ENCODE assay signal across 20 cellular contexts in the genomic region with DNA sequence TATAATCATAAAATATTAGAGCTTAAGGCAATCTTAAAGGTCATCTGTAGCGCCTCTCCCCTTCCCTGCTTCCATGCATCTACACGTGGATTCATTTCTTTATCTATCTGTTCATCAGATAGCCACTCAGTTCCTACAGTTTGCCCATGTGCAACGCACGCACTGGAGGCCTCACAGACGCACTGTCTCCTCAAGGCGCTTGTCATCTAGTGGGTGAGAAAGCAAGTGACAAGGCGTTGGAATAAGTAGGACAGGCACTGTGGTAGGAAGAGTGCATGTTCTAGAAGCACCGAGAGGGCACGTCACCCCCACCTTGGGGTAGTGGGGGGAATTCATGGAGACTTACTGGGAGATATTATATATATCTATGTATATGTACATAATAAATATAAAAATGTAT. TPM values are rescaled to one million over a fixed set of nuclear protein-coding genes. Genes with fewer than 3 reads are reported as not detected.
DNase-seq lines count a peak whose midpoint lies in the region; ATAC-seq and TF ChIP-seq lines count a peak whose summit lies in the region.
"Had no signal": no experiment of that assay in that cellular context is flagged by ENCODE, and none has a peak within 500 bp of the region (broad histone marks: within the 10 kb centered on the region; RNA-seq: fewer than 3 reads in every experiment).

No MANE protein-coding gene starts in this region.

- intact Hi-C loops in HCT116 (cut with micrococcal nuclease) (no loop called here), thyroid gland (cut with DNase I) (no loop called here)

- RAD21 ChIA-PET in HCT116 (lab: Charles Lee; ENCODE audit: low non-redundant PET in 1 of 2, low total read pairs in 2 of 2, uncharacterized antibody in 2 of 2, unreplicated experiment in 2 of 2) = no interaction called here

- TF ChIP-seq CTCF in HCT116 (IDR thresholded peaks at IDR 0.05 in 2 of 3, conservative IDR thresholded peaks at IDR 0.05 in 1 of 3; ENCODE audit: borderline replicate concordance in 1 of 3, insufficient read depth in 1 of 3, low read depth in 2 of 3, low read length in 2 of 3) = no peak
- no peak for TF ChIP-seq CTCF in thyroid gland (IDR thresholded peaks at IDR 0.05)

- no peaks in the 10 kb centered on the region for H3K9me3 Mint-ChIP-seq in activated T-helper 17 cell treated with anti-CD3 and anti-CD28 coated beads, Interleukin-2, amount 50 U/mL, for 72 hours
- H3K9me3 Mint-ChIP-seq: memory B cell, nephron had no signal

- no peak overlapping the region; the same call in 1 of the 2 replicates for H3K4me2 ChIP-seq in HCT116 (ENCODE audit: low read length)
- H3K4me2 ChIP-seq: BLaER1 treated with 17β-estradiol and CSF1 and Interleukin-3, amounts not matched to agents 10 nM and 100 nM had no signal

- no peak overlapping the region for H3K4me3 Mint-ChIP-seq in activated T-helper 17 cell treated with anti-CD3 and anti-CD28 coated beads, Interleukin-2, amount 50 U/mL, for 72 hours
- H3K4me3 Mint-ChIP-seq: activated CD8-positive, alpha-beta memory T cell treated with anti-CD3 and anti-CD28 coated beads, Interleukin-2, amount 10 ng/mL, durations not matched to agents 7 days and 5 days; memory B cell; nephron had no signal

- H3K27ac Mint-ChIP-seq in activated T-helper 17 cell treated with anti-CD3 and anti-CD28 coated beads, Interleukin-2, amount 50 U/mL, for 72 hours = peak overlapping the region; percentile 29
- H3K27ac Mint-ChIP-seq: activated CD8-positive, alpha-beta memory T cell treated with anti-CD3 and anti-CD28 coated beads, Interleukin-2, amount 10 ng/mL, durations not matched to agents 7 days and 5 days; memory B cell; nephron had no signal

- no peaks in the 10 kb centered on the region for H4K20me1 ChIP-seq in HCT116 (ENCODE audit: insufficient read depth)
- H4K20me1 ChIP-seq: BLaER1 treated with 17β-estradiol and CSF1 and Interleukin-3, amounts not matched to agents 10 nM and 100 nM had no signal

- no peak for DNase-seq in HCT116 (ENCODE audit: low read depth, low spot score)
- DNase-seq in mesenteric fat pad (ENCODE audit: low spot score) = peak; percentile 43
- no peak for DNase-seq in thyroid gland
- DNase-seq: activated CD8-positive, alpha-beta memory T cell treated with anti-CD3 and anti-CD28 coated beads, Interleukin-2, amount 10 ng/mL, durations not matched to agents 7 days and 5 days; activated gamma-delta T cell treated with Interleukin-2 at 50 U/mL for 16 hours; dermis blood vessel endothelial cell; DMS 273 treated with DMSO at 0.1 percent for 48 hours; MV-4-11; NCI-H2029 had no signal

- BruUV-seq in HCT116 (replicated peaks; lab: Mats Ljungman, UMichigan) = no TSS peak

- H3K9me3 ChIP-seq in HCT116 (ENCODE audit: control insufficient read depth in 1 of 2, insufficient read depth in 1 of 2, low read depth in 1 of 2, low read length in 2 of 2) = no peaks in the 10 kb centered on the region
- H3K9me3 ChIP-seq in stomach smooth muscle (ENCODE audit: control insufficient read depth in 2 of 2, low read length in 2 of 2) = no peaks in the 10 kb centered on the region
- no peaks in the 10 kb centered on the region for H3K9me3 ChIP-seq in thyroid gland
- H3K9me3 ChIP-seq: BLaER1 treated with 17β-estradiol and CSF1 and Interleukin-3, amounts not matched to agents 10 nM and 100 nM; SJSA1 had no signal

- no peaks in the 10 kb centered on the region for H3K9me2 ChIP-seq in HCT116 (ENCODE audit: insufficient read depth)

- H3K4me1 ChIP-seq in HCT116 (ENCODE audit: control insufficient read depth in 1 of 2, insufficient read depth in 2 of 2, low read length in 2 of 2) (peaks cover 0 to 8% of the 10 kb centered on the region in 2 experiments; a peak in 1 of 4 replicates), stomach smooth muscle (ENCODE audit: control insufficient read depth, insufficient read depth, low read length) (peaks cover 38% of the 10 kb centered on the region), thyroid gland (peaks cover 0 to 7% of the 10 kb centered on the region in 2 donors)

- ATAC-seq in HCT116 (no peak), GM19463 (IDR thresholded peaks at IDR 0.05; ENCODE audit: unreplicated experiment) (no peak), HG02642 (IDR thresholded peaks at IDR 0.05; ENCODE audit: poor library complexity, unreplicated experiment) (no peak)
- no peak for ATAC-seq in activated T-helper 17 cell treated with anti-CD3 and anti-CD28 coated beads, Interleukin-2, amount 50 U/mL, for 72 hours (replicated peaks)
- ATAC-seq: activated CD4-positive, CD25-positive, alpha-beta regulatory T cell treated with anti-CD3 and anti-CD28 coated beads, Interleukin-2, amount 50 U/mL, for 24 hours; activated CD8-positive, alpha-beta memory T cell treated with anti-CD3 and anti-CD28 coated beads, Interleukin-2, amount 10 ng/mL, durations not matched to agents 7 days and 5 days; K562 had no signal

- no peaks in the 10 kb centered on the region for H3K36me3 Mint-ChIP-seq in activated T-helper 17 cell treated with anti-CD3 and anti-CD28 coated beads, Interleukin-2, amount 50 U/mL, for 72 hours (ENCODE audit: low read depth)
- H3K36me3 Mint-ChIP-seq: activated CD8-positive, alpha-beta memory T cell treated with anti-CD3 and anti-CD28 coated beads, Interleukin-2, amount 10 ng/mL, durations not matched to agents 7 days and 5 days; memory B cell had no signal

- CTCF ChIA-PET in HCT116 (lab: Charles Lee) = interaction anchor here (0.8 to 1.0 kb wide), 3 partner anchors 50 to 120 kb away, joined by 3 to 4 read pairs (median 4); no protein-coding TSS in a partner anchor

- H3K36me3 ChIP-seq in HCT116 (ENCODE audit: control insufficient read depth in 1 of 2, insufficient read depth in 2 of 2, low read length in 2 of 2) = no peaks in the 10 kb centered on the region
- no peaks in the 10 kb centered on the region for H3K36me3 ChIP-seq in stomach smooth muscle (ENCODE audit: control insufficient read depth in 2 of 2, insufficient read depth in 2 of 2, low read length in 2 of 2)
- no peaks in the 10 kb centered on the region for H3K36me3 ChIP-seq in thyroid gland
- H3K36me3 ChIP-seq: BLaER1 treated with 17β-estradiol and CSF1 and Interleukin-3, amounts not matched to agents 10 nM and 100 nM; SJSA1 had no signal

- H3K27ac ChIP-seq in HCT116 (ENCODE audit: low read depth, low read length) = no peak overlapping the region
- peak overlapping the region; percentile 85 for H3K27ac ChIP-seq in stomach smooth muscle (ENCODE audit: low read length)
- H3K27ac ChIP-seq in thyroid gland = no peak overlapping the region
- H3K27ac ChIP-seq: BLaER1 treated with 17β-estradiol and CSF1 and Interleukin-3, amounts not matched to agents 10 nM and 100 nM; HL-60; SJSA1 had no signal

- peak overlapping the region; percentile 74 for H2AFZ ChIP-seq in HCT116 (ENCODE audit: low read depth, low read length, poor library complexity, severe bottlenecking)

- no peak for TF ChIP-seq POLR2A in HCT116 (IDR thresholded peaks at IDR 0.05; ENCODE audit: borderline replicate concordance, extremely low read depth, insufficient read depth, insufficient read length)
- TF ChIP-seq POLR2A in thyroid gland (IDR thresholded peaks at IDR 0.05) = no peak

- WGBS in thyroid gland, 2 donors = 77 to 85% methylated on average over 9 of the region's 9 CpGs

- peaks cover 4% of the 10 kb centered on the region for H3K4me1 Mint-ChIP-seq in activated T-helper 17 cell treated with anti-CD3 and anti-CD28 coated beads, Interleukin-2, amount 50 U/mL, for 72 hours

- H3K27me3 Mint-ChIP-seq in activated T-helper 17 cell treated with anti-CD3 and anti-CD28 coated beads, Interleukin-2, amount 50 U/mL, for 72 hours = peaks cover 21% of the 10 kb centered on the region

- no peak for TF ChIP-seq RAD21 in HCT116 (IDR thresholded peaks at IDR 0.05; ENCODE audit: low read depth)

- POLR2A ChIA-PET in HCT116 (lab: Charles Lee) = no interaction called here

- H3K4me3 ChIP-seq in HCT116 (replicated peaks in 1 of 2; ENCODE audit: low read depth in 1 of 2, low read length in 2 of 2) (no peak overlapping the region), stomach smooth muscle (ENCODE audit: low read length in 2 of 2) (peak overlapping the region; percentile 43 to 55), thyroid gland (replicated peaks in 1 of 3) (no peak overlapping the region)
- H3K4me3 ChIP-seq: BLaER1 treated with 17β-estradiol and CSF1 and Interleukin-3, amounts not matched to agents 10 nM and 100 nM; K562; SJSA1 had no signal

- H3K27me3 ChIP-seq in HCT116 (ENCODE audit: insufficient read depth, low read length) (0 out of 2 replicates have a peak, but pooled peaks cover 7% of the 10 kb centered on the region), stomach smooth muscle (ENCODE audit: control insufficient read depth in 1 of 2, insufficient read depth in 2 of 2, low read length in 2 of 2) (no peaks in the 10 kb centered on the region), thyroid gland (no peaks in the 10 kb centered on the region)
- H3K27me3 ChIP-seq: BLaER1 treated with 17β-estradiol and CSF1 and Interleukin-3, amounts not matched to agents 10 nM and 100 nM; SJSA1 had no signal

- no peak overlapping the region for H3K9ac ChIP-seq in HCT116 (ENCODE audit: low read length)
- peak overlapping the region; percentile 30 to 47 for H3K9ac ChIP-seq in stomach smooth muscle (ENCODE audit: low read length in 2 of 2)

- H3K79me2 ChIP-seq in HCT116 (ENCODE audit: insufficient read depth, low read length) = no peaks in the 10 kb centered on the region

TF ChIP-seq in HCT116, 20 proteins besides CTCF, POLR2A, EP300 and RAD21:
- no peak for TF ChIP-seq ELF1 (IDR thresholded peaks at IDR 0.05; ENCODE audit: borderline replicate concordance, low read depth)
- TF ChIP-seq MAX (IDR thresholded peaks at IDR 0.05) = no peak
- no peak for TF ChIP-seq JUND (IDR thresholded peaks at IDR 0.05)
- no peak for TF ChIP-seq POLR2AphosphoS5 (IDR thresholded peaks at IDR 0.05; ENCODE audit: low read depth, low read length)
- TF ChIP-seq SRF (IDR thresholded peaks at IDR 0.05; ENCODE audit: low read depth) = no peak
- TF ChIP-seq EZH2phosphoT487 (IDR thresholded peaks at IDR 0.05; ENCODE audit: borderline replicate concordance) = no peak
- no peak for TF ChIP-seq SP1 (IDR thresholded peaks at IDR 0.05; ENCODE audit: low read depth)
- TF ChIP-seq SIN3A (IDR thresholded peaks at IDR 0.05; ENCODE audit: low read depth) = no peak

RNA-seq across cellular contexts. Expression of gene JAM3, which starts 20.8 kb away (rescaled TPM):
- total RNA-seq in HCT116 (2021; ENCODE audit: unreplicated experiment) (0.25 TPM), mesenteric fat pad (18.9 TPM), thyroid gland (10 to 100 TPM; 13.3 to 36.0 (median 16.8) TPM)
- 0.15 and 0.42 TPM in 2 replicates for polyA plus RNA-seq in HCT116 (2012)
- total RNA-seq in activated T-helper 17 cell treated with anti-CD3 and anti-CD28 coated beads, Interleukin-2, amount 50 U/mL, for 72 hours = 10 to 100 TPM in 1 of 2 donors, 1 to 10 TPM in 1; 7.6 to 26.2 TPM

Comparison
In these comparisons a context has a peak if more than half of its experiments do, and no peak if none do; other contexts are left out.
1. H3K4me3 ChIP-seq: peak in stomach smooth muscle (2 of 2); none in HCT116 (0 of 2) and thyroid gland (0 of 3).